19 cellular contexts compared by ENCODE assay signal in the genomic region with DNA sequence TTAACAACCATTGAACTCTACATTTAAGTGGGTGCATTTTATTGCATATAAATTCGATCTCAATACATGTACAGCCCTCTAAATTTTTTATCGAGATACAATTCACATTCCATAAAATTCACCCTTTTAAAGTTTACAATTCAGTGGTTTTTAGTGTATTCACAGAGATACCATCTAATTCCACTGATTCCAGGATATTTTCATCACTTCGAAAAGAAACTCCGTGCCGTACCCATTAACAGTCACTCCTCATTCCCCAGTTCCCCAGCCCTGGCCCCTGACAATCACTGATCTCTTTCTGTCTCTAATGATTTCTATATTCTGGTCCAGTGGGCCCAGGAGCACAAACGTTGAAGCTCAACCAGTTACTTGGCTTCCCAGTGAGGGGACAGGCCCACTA.
"Had no signal": no experiment of that assay in that cellular context is flagged by ENCODE, and none has a peak within 500 bp of the region (broad histone marks: within the 10 kb centered on the region; RNA-seq: fewer than 3 reads in every experiment).

No MANE protein-coding gene starts in this region.

- H3K27me3 ChIP-seq: SJSA1 had no signal

- H3K27ac ChIP-seq: HL-60, SJSA1, SK-N-MC had no signal

- H3K9me3 ChIP-seq: SJSA1 had no signal

- H3K36me3 ChIP-seq: SJSA1 had no signal

- DNase-seq: KBM-7, NCI-H1092, NCI-H1105 treated with DMSO at 0.1 percent for 48 hours, NCI-H1417 treated with DMSO at 0.1 percent for 48 hours, NCI-H146, NCI-H1694 treated with DMSO at 0.1 percent for 48 hours, NCI-H1930, NCI-H2081, NCI-H2107, NCI-H2227 treated with DMSO at 0.1 percent for 48 hours, NCI-H524, NCI-H526 treated with DMSO at 0.1 percent for 48 hours, NCI-H748 treated with DMSO at 0.1 percent for 48 hours, Right ventricle myocardium superior, RPMI8226, SIG-M5 had no signal

- H3K4me3 ChIP-seq: SJSA1, SK-N-MC had no signal
